ENCODE assay signal across 15 cellular contexts in genomic region chr13:32115069-32115468, GRCh38.
DNase-seq lines count a peak whose midpoint lies in the region; ATAC-seq and TF ChIP-seq lines count a peak whose summit lies in the region.
"Had no signal": no experiment of that assay in that cellular context is flagged by ENCODE, and none has a peak within 500 bp of the region (broad histone marks: within the 10 kb centered on the region; RNA-seq: fewer than 3 reads in every experiment).

No MANE protein-coding gene starts in this region.

- peak; percentile 33 to 61 for DNase-seq in AML-193 (lab: John Stamatoyannopoulos, UW)
- DNase-seq in CD4-positive, alpha-beta T cell, result no peak
- DNase-seq in NOMO-1 treated with dmso at 0.1 percent for 144 hours (lab: John Stamatoyannopoulos, UW; ENCODE audit: unreplicated experiment), result peak; percentile 31
- DNase-seq in globus pallidus (ENCODE audit: low spot score), result peak; percentile 7
- DNase-seq: activated CD4-positive, alpha-beta T cell treated with anti-CD3 and anti-CD28 coated beads, Interleukin-2, amount 50 U/mL, for 1 hour; activated gamma-delta T cell treated with Interleukin-2 at 50 U/mL for 16 hours; kidney; NCI-H2081; stimulated activated CD4-positive, alpha-beta T cell treated with anti-CD3 and anti-CD28 coated beads, Interleukin-4, amount 100 ng/mL, for 24 hours had no signal

- intact Hi-C loops in CD4-positive, alpha-beta T cell (cut with DNase I, micrococcal nuclease), result loop anchor here in 1 of 2 experiments (5.0 kb wide), 1 partner anchor 83 kb away; the partner anchor contains the start of gene FRY

- no peak overlapping the region for H3K4me3 Mint-ChIP-seq in CD4-positive, alpha-beta T cell
- H3K4me3 Mint-ChIP-seq: stimulated activated memory B cell treated with anti-CD40 and anti-IgM and Interleukin-4, amounts not matched to agents 10 μg/mL and 1 μg/mL and 100 μg/mL, for 72 hours had no signal

- ATAC-seq in CD4-positive, alpha-beta T cell (ENCODE audit: poor library complexity), result no peak
- ATAC-seq in HG03135 (IDR thresholded peaks at IDR 0.05; ENCODE audit: unreplicated experiment) (no peak), HG03280 (IDR thresholded peaks at IDR 0.05; ENCODE audit: unreplicated experiment) (no peak), HG02870 (IDR thresholded peaks at IDR 0.05; ENCODE audit: unreplicated experiment) (no peak)
- ATAC-seq: stimulated activated memory B cell treated with anti-CD40 and anti-IgM and Interleukin-4, amounts not matched to agents 10 μg/mL and 1 μg/mL and 100 μg/mL, for 72 hours had no signal

- no peak for TF ChIP-seq CTCF in CD4-positive, alpha-beta T cell (IDR thresholded peaks at IDR 0.05)

- POLR2A ChIA-PET in CD4-positive, alpha-beta T cell (lab: Charles Lee), result interaction anchor here (0.8 kb wide), 1 partner anchor 201 kb away, joined by 3 read pairs; no protein-coding TSS in a partner anchor

- H3K27me3 ChIP-seq in CD4-positive, alpha-beta T cell (ENCODE audit: control insufficient read depth, insufficient read depth, low read length), result no peaks in the 10 kb centered on the region
- H3K27me3 ChIP-seq: cardiac muscle cell had no signal

- CTCF ChIA-PET in CD4-positive, alpha-beta T cell (lab: Charles Lee), result no interaction called here

- no peaks in the 10 kb centered on the region for H3K9me3 ChIP-seq in CD4-positive, alpha-beta T cell (ENCODE audit: control insufficient read depth, low read length)

- no peaks in the 10 kb centered on the region for H3K27me3 Mint-ChIP-seq in CD4-positive, alpha-beta T cell
- H3K27me3 Mint-ChIP-seq: stimulated activated memory B cell treated with anti-CD40 and anti-IgM and Interleukin-4, amounts not matched to agents 10 μg/mL and 1 μg/mL and 100 μg/mL, for 72 hours had no signal

- no peak overlapping the region for H3K27ac ChIP-seq in CD4-positive, alpha-beta T cell (ENCODE audit: low read depth, low read length)
- H3K27ac ChIP-seq: cardiac muscle cell, SK-N-MC had no signal

- peaks cover 27% of the 10 kb centered on the region for H3K4me1 Mint-ChIP-seq in CD4-positive, alpha-beta T cell (ENCODE audit: low read depth)

- peak overlapping the region; percentile 59 for H3K27ac Mint-ChIP-seq in CD4-positive, alpha-beta T cell
- H3K27ac Mint-ChIP-seq: stimulated activated memory B cell treated with anti-CD40 and anti-IgM and Interleukin-4, amounts not matched to agents 10 μg/mL and 1 μg/mL and 100 μg/mL, for 72 hours had no signal

- peaks cover 11% of the 10 kb centered on the region for H3K36me3 Mint-ChIP-seq in CD4-positive, alpha-beta T cell (ENCODE audit: low read depth)
- H3K36me3 Mint-ChIP-seq: stimulated activated memory B cell treated with anti-CD40 and anti-IgM and Interleukin-4, amounts not matched to agents 10 μg/mL and 1 μg/mL and 100 μg/mL, for 72 hours had no signal

- no peaks in the 10 kb centered on the region for H3K9me3 Mint-ChIP-seq in CD4-positive, alpha-beta T cell
- H3K9me3 Mint-ChIP-seq: stimulated activated memory B cell treated with anti-CD40 and anti-IgM and Interleukin-4, amounts not matched to agents 10 μg/mL and 1 μg/mL and 100 μg/mL, for 72 hours had no signal

Comparison
In these comparisons a context has a peak if more than half of its experiments do, and no peak if none do; other contexts are left out.
1. DNase-seq: peak in AML-193 (2 of 2), NOMO-1 treated with dmso at 0.1 percent for 144 hours (single experiment) and globus pallidus (single experiment); none in CD4-positive, alpha-beta T cell (0 of 10).